8 cellular contexts compared by ENCODE assay signal in the genomic region with DNA sequence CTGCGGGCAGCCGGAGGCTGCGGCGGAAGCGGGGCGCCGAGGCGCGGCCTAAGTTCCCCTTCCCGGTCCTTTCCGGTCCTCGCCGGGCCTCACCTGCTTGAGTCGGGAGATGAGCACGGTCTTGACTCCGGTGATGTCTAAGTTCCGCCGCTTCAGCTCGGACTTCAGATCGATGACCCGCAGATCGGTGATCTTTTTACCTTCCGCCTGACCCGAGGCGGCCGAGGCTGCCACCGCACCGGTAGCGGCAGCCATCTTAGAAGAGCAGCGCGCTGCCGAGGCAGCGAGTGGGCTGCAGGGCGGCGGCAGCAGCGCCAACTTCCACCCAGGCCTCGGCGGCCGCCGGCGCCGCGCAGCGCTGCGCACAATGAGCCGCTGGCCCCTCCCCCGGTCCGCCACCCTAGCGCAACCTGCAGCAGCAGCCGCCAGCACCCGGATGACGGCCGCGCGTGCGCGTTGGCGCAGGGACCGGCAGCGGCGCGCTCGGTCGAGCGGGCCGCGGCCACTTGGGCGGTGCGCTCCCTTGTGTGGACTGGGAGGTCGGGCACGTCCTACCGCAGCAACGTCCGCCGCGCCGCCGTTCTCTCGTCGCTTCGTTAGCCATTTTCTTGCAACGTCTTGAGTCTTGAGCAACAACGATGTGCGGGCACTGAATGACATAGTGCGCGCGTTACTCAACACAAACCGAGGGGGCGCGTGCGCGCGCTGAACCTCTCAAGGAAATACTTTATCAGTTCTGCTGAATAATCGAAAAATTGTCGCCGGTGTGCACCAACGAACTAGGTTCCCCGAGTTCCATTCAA. TPM values are rescaled to one million over a fixed set of nuclear protein-coding genes. Genes with fewer than 3 reads are reported as not detected.
DNase-seq lines count a peak whose midpoint lies in the region; ATAC-seq and TF ChIP-seq lines count a peak whose summit lies in the region.

A gene (minus strand): TSS at position 369 of the 803 bp plus-strand sequence. CDS start 114 bp downstream, at position 255.

- H3K27me3 ChIP-seq in ovary, result no peaks in the 10 kb centered on the region
- H3K27me3 ChIP-seq in thymus (ENCODE audit: control insufficient read depth, insufficient read depth), result no peaks in the 10 kb centered on the region

- H3K27ac Mint-ChIP-seq in activated naive CD8-positive, alpha-beta T cell, result peak within 1 kb of the TSS; percentile 100
- H3K27ac Mint-ChIP-seq in glutamatergic neuron (ENCODE audit: unreplicated experiment), result peak within 1 kb of the TSS; percentile 99

- H3K4me3 Mint-ChIP-seq in activated naive CD8-positive, alpha-beta T cell, result peak within 1 kb of the TSS; percentile 98
- H3K4me3 Mint-ChIP-seq in glutamatergic neuron (ENCODE audit: unreplicated experiment), result peak within 1 kb of the TSS; percentile 99

- H3K36me3 ChIP-seq in ovary, result no peaks in the 10 kb centered on the region
- no peaks in the 10 kb centered on the region for H3K36me3 ChIP-seq in thymus (ENCODE audit: control insufficient read depth, insufficient read depth)

- TF ChIP-seq POLR2A in ovary (IDR thresholded peaks at IDR 0.05), result peak; percentile 89

- peaks cover 24% of the 10 kb centered on the region for H3K4me1 Mint-ChIP-seq in activated naive CD8-positive, alpha-beta T cell (ENCODE audit: low read depth)
- peaks cover 10% of the 10 kb centered on the region for H3K4me1 Mint-ChIP-seq in glutamatergic neuron (ENCODE audit: low read depth, unreplicated experiment)

- H3K27ac ChIP-seq in ovary (peak within 1 kb of the TSS; percentile 95 to 97), thymus (ENCODE audit: low read depth) (peak within 1 kb of the TSS; percentile 99)

- TF ChIP-seq CTCF in GM12865 (IDR thresholded peaks at IDR 0.05; ENCODE audit: insufficient read depth, low read depth, low read length, missing control alignments), result no peak
- peak; percentile 43 for TF ChIP-seq CTCF in glutamatergic neuron (IDR thresholded peaks at IDR 0.05; ENCODE audit: partially characterized antibody, unreplicated experiment)
- TF ChIP-seq CTCF in ovary (IDR thresholded peaks at IDR 0.05), result peak in 2 of 3 donors; percentile 9 to 40

- H3K9me3 Mint-ChIP-seq in activated naive CD8-positive, alpha-beta T cell (ENCODE audit: low read depth), result no peaks in the 10 kb centered on the region
- H3K9me3 Mint-ChIP-seq in glutamatergic neuron (ENCODE audit: unreplicated experiment), result peaks cover 10% of the 10 kb centered on the region

- ATAC-seq in HG02642 (IDR thresholded peaks at IDR 0.05; ENCODE audit: poor library complexity, unreplicated experiment), result peak; percentile 91

- intact Hi-C loops in ovary (cut with DNase I), result no loop called here

- peaks cover 6% of the 10 kb centered on the region for H3K36me3 Mint-ChIP-seq in activated naive CD8-positive, alpha-beta T cell
- no peaks in the 10 kb centered on the region for H3K36me3 Mint-ChIP-seq in glutamatergic neuron (ENCODE audit: unreplicated experiment)

- peak; percentile 98 for DNase-seq in GM12865 (ENCODE audit: low read depth)
- DNase-seq in NCI-H1105 treated with DMSO at 0.1 percent for 48 hours (lab: John Stamatoyannopoulos, UW), result peak; percentile 97
- peak; percentile 91 for DNase-seq in SKM-1 treated with dmso at 0.1 percent for 144 hours (lab: John Stamatoyannopoulos, UW; ENCODE audit: unreplicated experiment)
- DNase-seq in glutamatergic neuron, result peak; percentile 97
- peak; percentile 91 to 94 (median 92) for DNase-seq in ovary

- H3K4me3 ChIP-seq in GM12865 (ENCODE audit: low read depth, low read length) (peak within 1 kb of the TSS; percentile 66), ovary (peak within 1 kb of the TSS; percentile 85), thymus (ENCODE audit: low read length) (peak within 1 kb of the TSS; percentile 99)

- WGBS in ovary, 3 donors, result 0% methylated on average over 68 to 98 of the region's 98 CpGs
- WGBS in thymus, result under 1% methylated on average over 98 of the region's 98 CpGs

- no peaks in the 10 kb centered on the region for H3K9me3 ChIP-seq in ovary
- H3K9me3 ChIP-seq in thymus (ENCODE audit: control insufficient read depth), result no peaks in the 10 kb centered on the region

- no peaks in the 10 kb centered on the region for H3K27me3 Mint-ChIP-seq in activated naive CD8-positive, alpha-beta T cell
- H3K27me3 Mint-ChIP-seq in glutamatergic neuron (ENCODE audit: unreplicated experiment), result peaks cover 4% of the 10 kb centered on the region

- no peaks in the 10 kb centered on the region for H3K4me1 ChIP-seq in ovary (ENCODE audit: insufficient read depth)
- H3K4me1 ChIP-seq in thymus (ENCODE audit: control insufficient read depth, insufficient read depth, low read length), result peaks cover 3% of the 10 kb centered on the region

- peak; percentile 7 for TF ChIP-seq EP300 in ovary (IDR thresholded peaks at IDR 0.05)

RNA-seq across cellular contexts. Expression of the gene that starts here (rescaled TPM):
- total RNA-seq in glutamatergic neuron (ENCODE audit: unreplicated experiment), result 76.7 TPM
- total RNA-seq in ovary, result 10 to 100 TPM; 59.3 to 76.1 (median 68.0) TPM
- 10 to 100 TPM; 48.6 to 54.0 TPM for polyA plus RNA-seq in ovary
- 104 TPM for polyA plus RNA-seq in thymus

Comparison
In these comparisons a context has a peak if more than half of its experiments do, and no peak if none do; other contexts are left out.
1. Peak in every context shown above with its lines: DNase-seq, ATAC-seq, H3K4me3 ChIP-seq and H3K27ac ChIP-seq.